In the genomic region with DNA sequence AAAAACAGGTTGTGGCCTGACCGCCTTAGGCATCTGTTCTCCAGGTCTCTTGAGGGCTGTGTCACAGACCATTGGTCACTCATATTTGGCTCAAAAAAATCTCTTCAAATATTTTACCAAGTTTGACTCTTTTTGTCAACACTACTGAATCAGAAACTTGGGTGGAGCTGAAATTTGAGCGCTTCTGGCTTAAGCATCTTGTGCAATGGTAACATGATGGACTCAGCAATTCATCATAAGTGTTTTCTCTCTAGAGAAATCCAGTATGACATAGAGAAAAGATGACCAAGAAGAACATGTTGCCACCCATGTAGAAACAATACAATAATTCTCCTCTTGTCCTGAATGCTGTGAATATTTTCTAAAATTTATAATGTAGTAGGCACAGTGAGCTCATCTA, we compare ENCODE assay signal across 15 cellular contexts.
DNase-seq lines count a peak whose midpoint lies in the region; ATAC-seq and TF ChIP-seq lines count a peak whose summit lies in the region.
"Had no signal": no experiment of that assay in that cellular context is flagged by ENCODE, and none has a peak within 500 bp of the region (broad histone marks: within the 10 kb centered on the region; RNA-seq: fewer than 3 reads in every experiment).

No MANE protein-coding gene starts in this region.

- ATAC-seq in HG02610 (IDR thresholded peaks at IDR 0.05; ENCODE audit: unreplicated experiment) (no peak), lower lobe of right lung (no peak)

- intact Hi-C loops in lower lobe of right lung (cut with DNase I), result no loop called here

- no peaks in the 10 kb centered on the region for H3K4me1 ChIP-seq in lower lobe of right lung
- H3K4me1 ChIP-seq: Caco-2 had no signal

- H3K36me3 ChIP-seq in lower lobe of right lung, result no peaks in the 10 kb centered on the region

- H3K27me3 ChIP-seq in lower lobe of right lung (ENCODE audit: low read depth), result no peaks in the 10 kb centered on the region

- TF ChIP-seq CTCF in AG10803 (conservative IDR thresholded peaks at IDR 0.05; ENCODE audit: low read length) (no peak), cardiac fibroblast (IDR thresholded peaks at IDR 0.05; ENCODE audit: low read depth, low read length) (no peak), fibroblast of the aortic adventitia (IDR thresholded peaks at IDR 0.05; ENCODE audit: insufficient read depth, low read length) (no peak), lower lobe of right lung (IDR thresholded peaks at IDR 0.05) (no peak)

- DNase-seq in AG10803 (ENCODE audit: low read depth) (peak; percentile 23), MV-4-11 (lab: John Stamatoyannopoulos, UW) (peak; percentile 12), cardiac fibroblast (ENCODE audit: low read depth in 2 of 2) (peak; percentile 40 to 93), fibroblast of the aortic adventitia (ENCODE audit: low read depth) (peak; percentile 73), NCI-H2081 (lab: John Stamatoyannopoulos, UW) (no peak), lower lobe of right lung (no peak), NCI-H2029 (lab: John Stamatoyannopoulos, UW) (no peak)
- DNase-seq: Caco-2, DMS53, KBM-7, NCI-H1092 treated with DMSO at 0.1 percent for 48 hours, NCI-H1694 treated with DMSO at 0.1 percent for 48 hours, NCI-H2171, NCI-H82 had no signal

- H3K4me3 ChIP-seq in AG10803 (ENCODE audit: low read length) (no peak overlapping the region), cardiac fibroblast (replicated peaks in 1 of 2; ENCODE audit: low read depth in 2 of 2, low read length in 2 of 2) (no peak overlapping the region), fibroblast of the aortic adventitia (ENCODE audit: low read depth, low read length) (no peak overlapping the region), lower lobe of right lung (no peak overlapping the region)

- H3K27ac ChIP-seq in lower lobe of right lung, result no peak overlapping the region

- H3K9me3 ChIP-seq in lower lobe of right lung, result no peaks in the 10 kb centered on the region
- H3K9me3 ChIP-seq: Caco-2 had no signal

Comparison
In these comparisons a context has a peak if more than half of its experiments do, and no peak if none do; other contexts are left out.
1. DNase-seq: peak in AG10803 (single experiment), MV-4-11 (single experiment), cardiac fibroblast (2 of 2) and fibroblast of the aortic adventitia (single experiment); none in NCI-H2081 (0 of 2), lower lobe of right lung (single experiment) and NCI-H2029 (single experiment).